Comparison of ENCODE assay signal across 8 cellular contexts in the genomic region with DNA sequence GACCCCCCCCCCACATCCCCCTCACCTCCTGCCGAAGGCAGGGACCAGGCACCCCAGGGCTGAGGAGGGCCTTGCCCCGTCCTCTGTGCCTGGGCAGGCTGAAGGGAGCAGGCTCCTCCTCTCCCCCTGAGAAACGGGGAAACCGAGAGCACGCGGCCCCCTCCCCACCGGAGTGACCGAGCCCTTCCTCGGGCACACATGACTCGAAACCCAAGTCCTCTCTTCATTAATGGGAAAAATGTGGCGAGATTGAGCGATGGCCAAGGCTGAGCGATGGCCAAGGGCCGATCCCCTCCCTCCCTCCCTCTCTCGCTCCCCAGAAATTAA. TPM values are rescaled to one million over a fixed set of nuclear protein-coding genes. Genes with fewer than 3 reads are reported as not detected.
DNase-seq lines count a peak whose midpoint lies in the region; ATAC-seq and TF ChIP-seq lines count a peak whose summit lies in the region.

No MANE protein-coding gene starts in this region.

- no peak for TF ChIP-seq CTCF in AG09309 (IDR thresholded peaks at IDR 0.05; ENCODE audit: control insufficient read depth, insufficient read depth, low read depth, low read length, missing control alignments)
- TF ChIP-seq CTCF in Peyer's patch (IDR thresholded peaks at IDR 0.05): no peak
- no peak for TF ChIP-seq CTCF in esophagus muscularis mucosa (IDR thresholded peaks at IDR 0.05)
- TF ChIP-seq CTCF in neural progenitor cell (IDR thresholded peaks at IDR 0.05): no peak

- H3K36me3 Mint-ChIP-seq in neural progenitor cell: peaks cover 2% of the 10 kb centered on the region

- H3K9me3 Mint-ChIP-seq in neural progenitor cell: no peaks in the 10 kb centered on the region

- no peaks in the 10 kb centered on the region for H3K36me3 ChIP-seq in Peyer's patch
- peaks cover 0 to 13% (median 6%) of the 10 kb centered on the region in 4 donors for H3K36me3 ChIP-seq in esophagus muscularis mucosa
- no peaks in the 10 kb centered on the region for H3K36me3 ChIP-seq in neural progenitor cell

- peaks cover 23% of the 10 kb centered on the region for H3F3A ChIP-seq in neural progenitor cell (ENCODE audit: low read depth)

- peaks cover 83% of the 10 kb centered on the region for H3K4me1 Mint-ChIP-seq in neural progenitor cell

- WGBS in esophagus muscularis mucosa: 2% methylated on average over 6 of the region's 15 CpGs

- H3K4me3 ChIP-seq in AG09309 (ENCODE audit: control insufficient read depth, low read depth, low read length) (peak overlapping the region; percentile 49), Peyer's patch (peak overlapping the region; percentile 36 to 55 (median 46)), esophagus muscularis mucosa (peak overlapping the region; percentile 60 to 76 (median 63)), neural progenitor cell (peak overlapping the region; percentile 63)

- peaks cover 21% of the 10 kb centered on the region for H3K27me3 Mint-ChIP-seq in neural progenitor cell (ENCODE audit: insufficient read depth, low read depth)

- TF ChIP-seq POLR2A in Peyer's patch (IDR thresholded peaks at IDR 0.05): no peak
- no peak for TF ChIP-seq POLR2A in esophagus muscularis mucosa (IDR thresholded peaks at IDR 0.05; ENCODE audit: low read depth)

- intact Hi-C loops in esophagus muscularis mucosa (cut with DNase I): no loop called here

- no peak overlapping the region for H3K27ac Mint-ChIP-seq in neural progenitor cell

- ATAC-seq in GM18867 (IDR thresholded peaks at IDR 0.05; ENCODE audit: unreplicated experiment): no peak

- no peak overlapping the region for H3K9ac ChIP-seq in neural progenitor cell

- H3K4me2 ChIP-seq in neural progenitor cell: peak overlapping the region; percentile 98

- H3K79me2 ChIP-seq in neural progenitor cell (ENCODE audit: low read depth): no peaks in the 10 kb centered on the region

- peak overlapping the region; percentile 90 for H2AFZ ChIP-seq in neural progenitor cell (replicated peaks)

- no peaks in the 10 kb centered on the region for H3K9me3 ChIP-seq in Peyer's patch
- no peaks in the 10 kb centered on the region for H3K9me3 ChIP-seq in esophagus muscularis mucosa
- no peaks in the 10 kb centered on the region for H3K9me3 ChIP-seq in neural progenitor cell (ENCODE audit: low read depth)

- DNase-seq in AG09309 (ENCODE audit: low read depth) (no peak), Peyer's patch (no peak), esophagus muscularis mucosa (ENCODE audit: extremely low spot score) (no peak), neural progenitor cell (ENCODE audit: low spot score) (no peak), SKM-1 (lab: John Stamatoyannopoulos, UW; ENCODE audit: unreplicated experiment) (no peak), NCI-H1694 treated with DMSO at 0.1 percent for 48 hours (lab: John Stamatoyannopoulos, UW) (no peak)
- DNase-seq in stimulated activated naive CD4-positive, alpha-beta T cell (lab: John Stamatoyannopoulos, UW): no peak

- H3K4me1 ChIP-seq in Peyer's patch (peaks cover 6 to 58% (median 12%) of the 10 kb centered on the region in 4 donors), esophagus muscularis mucosa (peaks cover 17 to 76% (median 63%) of the 10 kb centered on the region in 4 donors), neural progenitor cell (peaks cover 43% of the 10 kb centered on the region)

- H3K4me3 Mint-ChIP-seq in neural progenitor cell: peak overlapping the region; percentile 82

- peak overlapping the region in 3 of 4 donors; percentile 32 to 80 (median 72) for H3K27ac ChIP-seq in Peyer's patch
- H3K27ac ChIP-seq in esophagus muscularis mucosa (replicated peaks in 1 of 4): peak overlapping the region; percentile 79 to 89 (median 82)
- no peak overlapping the region for H3K27ac ChIP-seq in neural progenitor cell

- H3K27me3 ChIP-seq in Peyer's patch (no peaks in the 10 kb centered on the region), esophagus muscularis mucosa (no peaks in the 10 kb centered on the region), neural progenitor cell (peaks cover 99% of the 10 kb centered on the region)

- no peak for TF ChIP-seq EP300 in esophagus muscularis mucosa (IDR thresholded peaks at IDR 0.05)

- peaks cover 64% of the 10 kb centered on the region for H4K20me1 ChIP-seq in neural progenitor cell (ENCODE audit: low read depth)

RNA-seq across cellular contexts. Expression of gene EPHB3, which starts 7.0 kb away (rescaled TPM):
- total RNA-seq in Peyer's patch (10 to 100 TPM in 3 of 4 donors, 1 to 10 TPM in 1; 6.0 to 59.4 (median 17.2) TPM), esophagus muscularis mucosa (1 to 10 TPM; 1.5 to 6.1 (median 3.5) TPM), neural progenitor cell (ENCODE audit: low replicate concordance) (2.3 and 3.6 TPM in 2 replicates)
